ENCODE assay signal across 9 cellular contexts in the genomic region with DNA sequence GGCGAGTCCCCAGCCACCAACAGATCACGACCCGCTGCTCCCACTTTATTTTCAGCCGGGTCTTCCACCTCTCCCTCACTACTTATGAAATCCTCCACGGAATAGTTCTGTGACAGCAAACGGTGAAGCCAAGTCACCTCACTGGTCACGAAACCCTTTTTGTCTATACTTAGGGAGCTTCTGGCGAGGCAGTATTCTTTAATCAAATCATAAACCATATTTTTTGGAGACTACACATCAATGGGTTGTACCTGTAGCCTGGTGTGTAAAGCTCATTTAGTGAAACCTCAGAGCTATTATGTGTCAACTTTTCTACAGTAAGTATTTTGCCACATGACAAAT. TPM values are rescaled to one million over a fixed set of nuclear protein-coding genes. Genes with fewer than 3 reads are reported as not detected.
DNase-seq lines count a peak whose midpoint lies in the region; TF ChIP-seq lines count a peak whose summit lies in the region.
"Had no signal": no experiment of that assay in that cellular context is flagged by ENCODE, and none has a peak within 500 bp of the region (broad histone marks: within the 10 kb centered on the region; RNA-seq: fewer than 3 reads in every experiment).

No MANE protein-coding gene starts in this region.

- peaks cover 16% of the 10 kb centered on the region for H3K79me2 ChIP-seq in neural cell (replicated peaks; ENCODE audit: insufficient read depth, low read length)

- no peaks in the 10 kb centered on the region for H3K9me3 Mint-ChIP-seq in endodermal cell
- H3K9me3 Mint-ChIP-seq in glutamatergic neuron (ENCODE audit: unreplicated experiment): peaks cover 3% of the 10 kb centered on the region
- peaks cover 2% of the 10 kb centered on the region for H3K9me3 Mint-ChIP-seq in activated CD4-positive, alpha-beta memory T cell treated with anti-CD3 and anti-CD28 coated beads, Interleukin-2, amount 10 ng/mL, durations not matched to agents 7 days and 5 days

- H3K27ac Mint-ChIP-seq in endodermal cell (no peak overlapping the region), glutamatergic neuron (ENCODE audit: unreplicated experiment) (no peak overlapping the region)
- H3K27ac Mint-ChIP-seq in activated CD4-positive, alpha-beta memory T cell treated with anti-CD3 and anti-CD28 coated beads, Interleukin-2, amount 10 ng/mL, durations not matched to agents 7 days and 5 days: no peak overlapping the region
- H3K27ac Mint-ChIP-seq: dendritic cell treated with granulocyte-macrophage colony-stimulating factor and Interleukin-4, amounts not matched to agents 40 ng/mL and 50 ng/mL, for 4 days had no signal

- H3K4me3 Mint-ChIP-seq in endodermal cell (no peak overlapping the region), glutamatergic neuron (ENCODE audit: unreplicated experiment) (no peak overlapping the region)
- no peak overlapping the region for H3K4me3 Mint-ChIP-seq in activated CD4-positive, alpha-beta memory T cell treated with anti-CD3 and anti-CD28 coated beads, Interleukin-2, amount 10 ng/mL, durations not matched to agents 7 days and 5 days
- H3K4me3 Mint-ChIP-seq: dendritic cell treated with granulocyte-macrophage colony-stimulating factor and Interleukin-4, amounts not matched to agents 40 ng/mL and 50 ng/mL, for 4 days had no signal

- H3F3A ChIP-seq in neural cell (ENCODE audit: insufficient read depth, low read length, poor library complexity, severe bottlenecking): no peaks in the 10 kb centered on the region

- H2AFZ ChIP-seq in neural cell (ENCODE audit: low read depth, low read length): peak overlapping the region; percentile 77

- H3K4me2 ChIP-seq in neural cell (ENCODE audit: low read length): peak overlapping the region; percentile 70

- CTCF ChIA-PET in activated CD4-positive, alpha-beta memory T cell treated with anti-CD3 and anti-CD28 coated beads, Interleukin-2, amount 10 ng/mL, durations not matched to agents 7 days and 5 days (lab: Charles Lee): interaction anchor here (1.0 to 1.5 kb wide), 8 partner anchors 10 to 955 kb away, joined by 3 to 7 read pairs (median 4); partner anchors contain the start of genes METAP1 and TRMT10A

- no peaks in the 10 kb centered on the region for H3K4me1 ChIP-seq in endodermal cell (ENCODE audit: control insufficient read depth, insufficient read depth, low read length)

- H3K36me3 ChIP-seq in endodermal cell (ENCODE audit: control insufficient read depth, insufficient read depth, low read length) (peaks cover 17% of the 10 kb centered on the region), neural cell (ENCODE audit: insufficient read depth, low read length) (no peaks in the 10 kb centered on the region)

- H3K27me3 Mint-ChIP-seq in endodermal cell (ENCODE audit: insufficient read depth) (peaks cover 2% of the 10 kb centered on the region), glutamatergic neuron (ENCODE audit: unreplicated experiment) (peaks cover 3% of the 10 kb centered on the region)
- H3K27me3 Mint-ChIP-seq in activated CD4-positive, alpha-beta memory T cell treated with anti-CD3 and anti-CD28 coated beads, Interleukin-2, amount 10 ng/mL, durations not matched to agents 7 days and 5 days: no peaks in the 10 kb centered on the region
- H3K27me3 Mint-ChIP-seq: dendritic cell treated with granulocyte-macrophage colony-stimulating factor and Interleukin-4, amounts not matched to agents 40 ng/mL and 50 ng/mL, for 4 days had no signal

- H3K4me1 Mint-ChIP-seq in endodermal cell (peaks cover 13% of the 10 kb centered on the region), glutamatergic neuron (ENCODE audit: low read depth, unreplicated experiment) (peaks cover 3% of the 10 kb centered on the region)
- peaks cover 20% of the 10 kb centered on the region for H3K4me1 Mint-ChIP-seq in activated CD4-positive, alpha-beta memory T cell treated with anti-CD3 and anti-CD28 coated beads, Interleukin-2, amount 10 ng/mL, durations not matched to agents 7 days and 5 days

- DNase-seq in AG09309 (ENCODE audit: low read depth) (no peak), LNCaP clone FGC (ENCODE audit: low read depth) (no peak), endodermal cell (no peak), glutamatergic neuron (no peak)
- DNase-seq in effector CD4-positive, alpha-beta T cell: no peak
- no peak for DNase-seq in activated CD4-positive, alpha-beta memory T cell treated with anti-CD3 and anti-CD28 coated beads, Interleukin-2, amount 10 ng/mL, durations not matched to agents 7 days and 5 days
- no peak for DNase-seq in activated T-cell treated with anti-CD3 and anti-CD28 coated beads, Interleukin-2, amount 50 U/mL, for 1 hour

- H3K9me3 ChIP-seq in endodermal cell (ENCODE audit: control insufficient read depth, low read length): no peaks in the 10 kb centered on the region
- no peaks in the 10 kb centered on the region for H3K9me3 ChIP-seq in neural cell (ENCODE audit: low read length)

- TF ChIP-seq CTCF in AG09309 (IDR thresholded peaks at IDR 0.05; ENCODE audit: control insufficient read depth, insufficient read depth, low read depth, low read length, missing control alignments) (no peak), LNCaP clone FGC (IDR thresholded peaks at IDR 0.05; ENCODE audit: control insufficient read depth, extremely low read depth, insufficient read depth) (no peak), endodermal cell (conservative IDR thresholded peaks at IDR 0.05) (no peak), neural cell (IDR thresholded peaks at IDR 0.05; ENCODE audit: poor library complexity, severe bottlenecking) (no peak), glutamatergic neuron (IDR thresholded peaks at IDR 0.05; ENCODE audit: partially characterized antibody, unreplicated experiment) (no peak)

- H3K36me3 Mint-ChIP-seq in endodermal cell (ENCODE audit: low read depth) (peaks cover 11% of the 10 kb centered on the region), glutamatergic neuron (ENCODE audit: unreplicated experiment) (peaks cover 2% of the 10 kb centered on the region)
- H3K36me3 Mint-ChIP-seq in activated CD4-positive, alpha-beta memory T cell treated with anti-CD3 and anti-CD28 coated beads, Interleukin-2, amount 10 ng/mL, durations not matched to agents 7 days and 5 days (ENCODE audit: low read depth): peaks cover 18% of the 10 kb centered on the region

- H3K27ac ChIP-seq in endodermal cell (ENCODE audit: low read depth, low read length) (peak overlapping the region; percentile 21), neural cell (ENCODE audit: low read length) (peak overlapping the region; percentile 81)

- no peaks in the 10 kb centered on the region for H4K20me1 ChIP-seq in neural cell (ENCODE audit: insufficient read depth)

- no peak for TF ChIP-seq RAD21 in neural cell (conservative IDR thresholded peaks at IDR 0.05)

- 4 to 10% methylated on average over 8 of the region's 8 CpGs for WGBS in endodermal cell (ENCODE audit: insufficient coverage in 1 of 2, insufficient read length in 1 of 2), 2 experiments

- no peaks in the 10 kb centered on the region for H3K9me2 ChIP-seq in neural cell (ENCODE audit: insufficient read depth, low read length)

- no peaks in the 10 kb centered on the region for H3K27me3 ChIP-seq in endodermal cell (ENCODE audit: control insufficient read depth, insufficient read depth, low read length, poor library complexity, severe bottlenecking)
- no peaks in the 10 kb centered on the region for H3K27me3 ChIP-seq in neural cell (ENCODE audit: insufficient read depth, low read depth, low read length)

- peak overlapping the region; percentile 63 for H3K9ac ChIP-seq in endodermal cell (ENCODE audit: extremely low read depth, low read length, poor library complexity, severe bottlenecking)
- peak overlapping the region; percentile 79 for H3K9ac ChIP-seq in neural cell (ENCODE audit: low read length)

- no peak for TF ChIP-seq EP300 in neural cell (conservative IDR thresholded peaks at IDR 0.05; ENCODE audit: poor library complexity, severe bottlenecking)

- POLR2A ChIA-PET in activated CD4-positive, alpha-beta memory T cell treated with anti-CD3 and anti-CD28 coated beads, Interleukin-2, amount 10 ng/mL, durations not matched to agents 7 days and 5 days (lab: Charles Lee): interaction anchor here (0.6 to 7.0 kb wide), 16 partner anchors 10 to 1021 kb away, joined by 3 to 105 read pairs (median 6); partner anchors contain the start of genes DAPP1, LAMTOR3 and TRMT10A

- H3K4me3 ChIP-seq in AG09309 (ENCODE audit: control insufficient read depth, low read depth, low read length): peak overlapping the region; percentile 89
- H3K4me3 ChIP-seq in LNCaP clone FGC (ENCODE audit: low read depth, low read length): peak overlapping the region; percentile 82
- H3K4me3 ChIP-seq in endodermal cell (ENCODE audit: low read length): peak overlapping the region; percentile 89
- peak overlapping the region; percentile 78 for H3K4me3 ChIP-seq in neural cell (ENCODE audit: low read length)

TF ChIP-seq in neural cell, 6 proteins besides CTCF, POLR2A, EP300 and RAD21 (continues in another document):
- TF ChIP-seq TAF1 (IDR thresholded peaks at IDR 0.05; ENCODE audit: low read depth) (no peak), MXI1 (conservative IDR thresholded peaks at IDR 0.05; ENCODE audit: poor library complexity, severe bottlenecking) (no peak), EZH2 (IDR thresholded peaks at IDR 0.05; ENCODE audit: borderline replicate concordance, insufficient read depth, low read length, poor library complexity, severe bottlenecking) (no peak), POLR2AphosphoS5 (IDR thresholded peaks at IDR 0.05) (no peak)

RNA-seq across cellular contexts. Expression of gene H2AZ1, which starts 0.8 kb away (rescaled TPM):
- total RNA-seq in endodermal cell (100 to 1,000 TPM; 580 to 651 TPM), glutamatergic neuron (ENCODE audit: unreplicated experiment) (246 TPM)
- 907 TPM for polyA plus RNA-seq in endodermal cell (2013, experiment 1 of 2)
- polyA plus RNA-seq in endodermal cell (2013, experiment 2 of 2): 832 TPM
- polyA plus RNA-seq in neural cell: 519 and 571 TPM in 2 replicates
- polyA minus RNA-seq in neural cell: 147 and 148 TPM in 2 replicates
- 100 to 1,000 TPM; 542 to 545 TPM for total RNA-seq in activated CD4-positive, alpha-beta memory T cell treated with anti-CD3 and anti-CD28 coated beads, Interleukin-2, amount 10 ng/mL, durations not matched to agents 7 days and 5 days

RNA-seq across cellular contexts. Expression of gene DNAJB14, which starts 4.5 kb away (rescaled TPM):
- 10 to 100 TPM; 50.3 to 62.5 TPM for total RNA-seq in endodermal cell
- polyA plus RNA-seq in endodermal cell (2013, experiment 1 of 2): 20.1 TPM
- polyA plus RNA-seq in endodermal cell (2013, experiment 2 of 2): 20.8 TPM
- polyA plus RNA-seq in neural cell: 39.6 and 41.3 TPM in 2 replicates
- 97.1 and 98.2 TPM in 2 replicates for polyA minus RNA-seq in neural cell
- total RNA-seq in glutamatergic neuron (ENCODE audit: unreplicated experiment): 35.9 TPM
- 10 to 100 TPM; 53.7 to 55.4 TPM for total RNA-seq in activated CD4-positive, alpha-beta memory T cell treated with anti-CD3 and anti-CD28 coated beads, Interleukin-2, amount 10 ng/mL, durations not matched to agents 7 days and 5 days

RNA-seq across cellular contexts. Expression of gene LAMTOR3, which starts 56.7 kb away (rescaled TPM):
- total RNA-seq in endodermal cell (10 to 100 TPM; 31.6 to 33.0 TPM), glutamatergic neuron (ENCODE audit: unreplicated experiment) (39.1 TPM)
- 67.0 TPM for polyA plus RNA-seq in endodermal cell (2013, experiment 1 of 2)
- 64.1 TPM for polyA plus RNA-seq in endodermal cell (2013, experiment 2 of 2)
- polyA plus RNA-seq in neural cell: 172 and 203 TPM in 2 replicates
- polyA minus RNA-seq in neural cell: 130 and 165 TPM in 2 replicates
- 10 to 100 TPM; 28.1 to 29.2 TPM for total RNA-seq in activated CD4-positive, alpha-beta memory T cell treated with anti-CD3 and anti-CD28 coated beads, Interleukin-2, amount 10 ng/mL, durations not matched to agents 7 days and 5 days
